In genomic region chr19:11027381-11027780, GRCh38 we compare ENCODE assay signal across 26 cellular contexts.
"Had no signal": no experiment of that assay in that cellular context is flagged by ENCODE, and none has a peak within 500 bp of the region (broad histone marks: within the 10 kb centered on the region; RNA-seq: fewer than 3 reads in every experiment).

No MANE protein-coding gene starts in this region.

- H3K36me3 Mint-ChIP-seq: natural killer cell had no signal

- H3K4me2 ChIP-seq: hepatocyte had no signal

- H3K27me3 ChIP-seq: heart right ventricle, hepatocyte, neutrophil, ovary, stomach, testis, thyroid gland, transverse colon, upper lobe of right lung had no signal

- H3K27ac ChIP-seq: heart right ventricle, hepatocyte, left ventricle myocardium inferior, neutrophil, ovary, skin epidermis, stomach, testis, thyroid gland, transverse colon, upper lobe of right lung had no signal

- H3K27me3 Mint-ChIP-seq: naive B cell; progenitor cell of endocrine pancreas; stimulated activated naive B cell treated with anti-CD40 and anti-IgM and Interleukin-4, amounts not matched to agents 10 μg/mL and 1 μg/mL and 100 μg/mL, for 72 hours had no signal

- H3K9me3 ChIP-seq: heart right ventricle, left ventricle myocardium inferior, neutrophil, ovary, stomach, testis, thyroid gland, transverse colon, upper lobe of right lung had no signal

- H3K4me3 ChIP-seq: heart right ventricle, hepatocyte, left ventricle myocardium inferior, lung, ovary, skin epidermis, stomach, testis, thyroid gland, transverse colon, upper lobe of right lung had no signal

- H3K36me3 ChIP-seq: ovary had no signal

- DNase-seq: heart right ventricle; islet precursor cell; left ventricle myocardium inferior; mesendoderm; naive B cell; natural killer cell; occipital lobe; ovary; retina; stimulated activated CD4-positive, alpha-beta T cell treated with anti-CD3 and anti-CD28 coated beads, Interleukin-12 subunit alpha, Interleukin-12 subunit beta, amount 100 ng/mL, for 4 hours; stimulated activated CD4-positive, alpha-beta T cell treated with anti-CD3 and anti-CD28 coated beads, Interleukin-15, amount 100 ng/mL, for 24 hours; stimulated activated CD4-positive, alpha-beta T cell treated with anti-CD3 and anti-CD28 coated beads, Interleukin-2, amount 100 ng/mL, for 24 hours; stimulated activated CD4-positive, alpha-beta T cell treated with anti-CD3 and anti-CD28 coated beads, Interleukin-4, amount 100 ng/mL, for 1 hour; stimulated activated naive B cell treated with anti-CD40 and anti-IgM and Interleukin-4, amounts not matched to agents 10 μg/mL and 1 μg/mL and 100 μg/mL, for 72 hours; stimulated activated naive CD8-positive, alpha-beta T cell treated with anti-CD3 and anti-CD28 coated beads, Interleukin-15, Interleukin-2, amounts not matched to agents 100 U/mL and 50 U/mL, for 24 hours; stomach; testis; thyroid gland; transverse colon; upper lobe of right lung had no signal

- H3K9me3 Mint-ChIP-seq: mesothelial cell of epicardium; naive B cell; natural killer cell; stimulated activated naive B cell treated with anti-CD40 and anti-IgM and Interleukin-4, amounts not matched to agents 10 μg/mL and 1 μg/mL and 100 μg/mL, for 72 hours had no signal

- H3K27ac Mint-ChIP-seq: mesothelial cell of epicardium; naive B cell; natural killer cell; progenitor cell of endocrine pancreas; stimulated activated naive B cell treated with anti-CD40 and anti-IgM and Interleukin-4, amounts not matched to agents 10 μg/mL and 1 μg/mL and 100 μg/mL, for 72 hours had no signal

- H2AFZ ChIP-seq: hepatocyte had no signal

- H3K4me1 ChIP-seq: heart right ventricle, left ventricle myocardium inferior, stomach, testis, thyroid gland, transverse colon, upper lobe of right lung had no signal

- H3K4me3 Mint-ChIP-seq: mesothelial cell of epicardium; naive B cell; natural killer cell; stimulated activated naive B cell treated with anti-CD40 and anti-IgM and Interleukin-4, amounts not matched to agents 10 μg/mL and 1 μg/mL and 100 μg/mL, for 72 hours had no signal

- H3K4me1 Mint-ChIP-seq: mesothelial cell of epicardium; naive B cell; stimulated activated naive B cell treated with anti-CD40 and anti-IgM and Interleukin-4, amounts not matched to agents 10 μg/mL and 1 μg/mL and 100 μg/mL, for 72 hours had no signal
